In the genomic region with DNA sequence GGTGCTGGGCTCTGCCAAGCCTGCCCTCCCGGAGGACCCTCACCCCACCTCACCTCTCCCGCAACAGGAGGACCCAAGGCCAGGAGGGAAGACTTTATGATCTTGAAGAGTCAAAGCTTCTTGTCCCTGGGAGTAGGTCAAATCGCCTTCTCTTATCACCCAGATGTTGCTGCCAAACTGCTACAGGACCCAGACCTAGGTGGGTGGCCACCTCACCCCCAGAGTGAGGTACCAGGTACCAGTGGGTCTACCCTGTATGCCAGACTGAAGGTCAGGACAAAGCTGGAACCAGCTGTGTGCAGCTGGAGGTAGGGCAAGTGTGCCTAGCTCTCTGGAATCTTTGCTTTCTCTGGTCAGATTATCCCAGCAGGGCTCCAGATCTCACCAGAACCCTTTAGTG, we compare ENCODE assay signal across 22 cellular contexts.
DNase-seq lines count a peak whose midpoint lies in the region; ATAC-seq and TF ChIP-seq lines count a peak whose summit lies in the region.
"Had no signal": no experiment of that assay in that cellular context is flagged by ENCODE, and none has a peak within 500 bp of the region (broad histone marks: within the 10 kb centered on the region; RNA-seq: fewer than 3 reads in every experiment).

No MANE protein-coding gene starts in this region.

- no peaks in the 10 kb centered on the region for H3K79me1 ChIP-seq in mesenchymal stem cell (replicated peaks; ENCODE audit: low read length, poor library complexity, severe bottlenecking)

- no peaks in the 10 kb centered on the region for H3K36me3 Mint-ChIP-seq in natural killer cell treated with Interleukin-12 subunit alpha and Interleukin-12 subunit beta and Interleukin-15 and Interleukin-18, amount 100 ng/mL, for 72 hours
- H3K36me3 Mint-ChIP-seq in natural killer cell: no peaks in the 10 kb centered on the region
- H3K36me3 Mint-ChIP-seq: CD8-positive, alpha-beta T cell had no signal

- no peak overlapping the region for H2AFZ ChIP-seq in mesenchymal stem cell (ENCODE audit: low read depth, low read length)

- H2BK15ac ChIP-seq in mesenchymal stem cell (ENCODE audit: low read depth, poor library complexity, severe bottlenecking): peak overlapping the region; percentile 82

- H3K4ac ChIP-seq in mesenchymal stem cell (ENCODE audit: low read depth in 1 of 2, low read length in 2 of 2): peak overlapping the region in 1 of 2 experiments; percentile 34

- H4K8ac ChIP-seq in mesenchymal stem cell (ENCODE audit: low read length): peak overlapping the region; percentile 5

- H3K18ac ChIP-seq in mesenchymal stem cell (ENCODE audit: low read depth in 1 of 2, low read length in 2 of 2): peak overlapping the region in 1 of 2 experiments; percentile 76

- peak overlapping the region; percentile 33 to 44 for H2BK12ac ChIP-seq in mesenchymal stem cell (ENCODE audit: low read length in 2 of 2)

- TF ChIP-seq CTCF in natural killer cell (IDR thresholded peaks at IDR 0.05): no peak
- no peak for TF ChIP-seq CTCF in ovary (IDR thresholded peaks at IDR 0.05)

- peak overlapping the region in 1 of 2 experiments; percentile 53 for H3K14ac ChIP-seq in mesenchymal stem cell (ENCODE audit: low read length in 2 of 2)

- no peak for TF ChIP-seq EP300 in ovary (IDR thresholded peaks at IDR 0.05)

- no peaks in the 10 kb centered on the region for H3K36me3 ChIP-seq in mesenchymal stem cell (ENCODE audit: control insufficient read depth in 1 of 2, insufficient read depth in 2 of 2, low read depth in 1 of 2, low read length in 2 of 2)
- no peaks in the 10 kb centered on the region for H3K36me3 ChIP-seq in ovary
- H3K36me3 ChIP-seq: BLaER1 treated with 17β-estradiol and CSF1 and Interleukin-3, amounts not matched to agents 10 nM and 100 nM; MG63; SJCRH30 had no signal

- H3K4me1 Mint-ChIP-seq in natural killer cell treated with Interleukin-12 subunit alpha and Interleukin-12 subunit beta and Interleukin-15 and Interleukin-18, amount 100 ng/mL, for 72 hours (ENCODE audit: low read depth in 2 of 2): peaks cover 9 to 31% of the 10 kb centered on the region in 2 donors
- H3K4me1 Mint-ChIP-seq in natural killer cell: peaks cover 27 to 32% of the 10 kb centered on the region in 2 donors

- H3K4me1 ChIP-seq in mesenchymal stem cell (ENCODE audit: control insufficient read depth, insufficient read depth, low read depth, low read length) (peaks cover 9% of the 10 kb centered on the region), ovary (ENCODE audit: insufficient read depth) (peaks cover 21% of the 10 kb centered on the region)

- H3K27me3 ChIP-seq in mesenchymal stem cell (ENCODE audit: control insufficient read depth in 1 of 2, insufficient read depth in 1 of 2, low read length in 2 of 2) (no peaks in the 10 kb centered on the region), ovary (no peaks in the 10 kb centered on the region)
- H3K27me3 ChIP-seq: BLaER1 treated with 17β-estradiol and CSF1 and Interleukin-3, amounts not matched to agents 10 nM and 100 nM; MG63; SJCRH30 had no signal

- H3K27me3 Mint-ChIP-seq in natural killer cell treated with Interleukin-12 subunit alpha and Interleukin-12 subunit beta and Interleukin-15 and Interleukin-18, amount 100 ng/mL, for 72 hours: peaks cover 3 to 7% of the 10 kb centered on the region in 2 donors
- no peaks in the 10 kb centered on the region for H3K27me3 Mint-ChIP-seq in natural killer cell (ENCODE audit: low read depth in 2 of 2)

- H3K27ac ChIP-seq in mesenchymal stem cell (ENCODE audit: low read length, poor library complexity, severe bottlenecking) (no peak overlapping the region), ovary (peak overlapping the region in 1 of 2 donors; percentile 30), caudate nucleus (ENCODE audit: low read depth, low read length) (no peak overlapping the region)
- H3K27ac ChIP-seq: BLaER1 treated with 17β-estradiol and CSF1 and Interleukin-3, amounts not matched to agents 10 nM and 100 nM; SJCRH30 had no signal

- no peak overlapping the region for H3K4me2 ChIP-seq in mesenchymal stem cell (ENCODE audit: low read length, poor library complexity, severe bottlenecking)

- 80% methylated on average over 2 of the region's 3 CpGs for WGBS in mesenchymal stem cell
- WGBS in ovary, 3 donors: 55 to 82% (median 63%) methylated on average over 3 of the region's 3 CpGs

- H2AK5ac ChIP-seq in mesenchymal stem cell (ENCODE audit: low read length, severe bottlenecking): no peak overlapping the region

- H3K4me3 ChIP-seq in mesenchymal stem cell (ENCODE audit: insufficient read depth in 1 of 2, low read depth in 1 of 2, low read length in 2 of 2) (no peak overlapping the region), ovary (no peak overlapping the region)
- H3K4me3 ChIP-seq: BLaER1 treated with 17β-estradiol and CSF1 and Interleukin-3, amounts not matched to agents 10 nM and 100 nM; MG63; SJCRH30 had no signal

- no peak overlapping the region for H3K27ac Mint-ChIP-seq in natural killer cell treated with Interleukin-12 subunit alpha and Interleukin-12 subunit beta and Interleukin-15 and Interleukin-18, amount 100 ng/mL, for 72 hours
- H3K27ac Mint-ChIP-seq in natural killer cell: no peak overlapping the region
- H3K27ac Mint-ChIP-seq: CD8-positive, alpha-beta T cell had no signal

- no peak overlapping the region for H2BK120ac ChIP-seq in mesenchymal stem cell (ENCODE audit: low read depth, low read length)

- H3K9me3 Mint-ChIP-seq in natural killer cell treated with Interleukin-12 subunit alpha and Interleukin-12 subunit beta and Interleukin-15 and Interleukin-18, amount 100 ng/mL, for 72 hours: no peaks in the 10 kb centered on the region
- H3K9me3 Mint-ChIP-seq in natural killer cell: no peaks in the 10 kb centered on the region
- H3K9me3 Mint-ChIP-seq: CD8-positive, alpha-beta T cell had no signal

- H3K9me3 ChIP-seq in mesenchymal stem cell (ENCODE audit: control insufficient read depth, low read length) (no peaks in the 10 kb centered on the region), ovary (no peaks in the 10 kb centered on the region)
- H3K9me3 ChIP-seq: BLaER1 treated with 17β-estradiol and CSF1 and Interleukin-3, amounts not matched to agents 10 nM and 100 nM; SJCRH30 had no signal

- peak; percentile 59 for DNase-seq in natural killer cell treated with Interleukin-12 subunit alpha and Interleukin-12 subunit beta and Interleukin-15 and Interleukin-18, amount 100 ng/mL, for 72 hours (ENCODE audit: low spot score)
- no peak for DNase-seq in natural killer cell
- DNase-seq in mesenchymal stem cell: no peak
- peak in 3 of 5 donors; percentile 11 to 26 (median 17) for DNase-seq in ovary
- DNase-seq in caudate nucleus (lab: John Stamatoyannopoulos, UW): no peak
- DNase-seq in NCI-H345 (lab: John Stamatoyannopoulos, UW): no peak
- DNase-seq: 8988T; CD8-positive, alpha-beta T cell; GDM1; Kasumi-1; MG63; NCI-H1417 treated with DMSO at 0.1 percent for 48 hours; NCI-H187 treated with DMSO at 0.1 percent for 48 hours; NCI-H2107; NCI-H510A treated with DMSO at 0.1 percent for 48 hours; NCI-H748 treated with DMSO at 0.1 percent for 48 hours; NK-92 treated with Interleukin-12 subunit alpha and Interleukin-12 subunit beta, amount 100 ng/mL, for 24 hours; SJCRH30 had no signal

- H3K9ac ChIP-seq in mesenchymal stem cell (ENCODE audit: low read length): no peak overlapping the region
- H3K9ac ChIP-seq: BLaER1 treated with 17β-estradiol and CSF1 and Interleukin-3, amounts not matched to agents 10 nM and 100 nM had no signal

- intact Hi-C loops in natural killer cell (cut with micrococcal nuclease) (no loop called here), ovary (cut with DNase I) (loop anchor here in 3 of 4 donors (5.0 to 10.0 kb wide), 5 partner anchors 54 to 202 kb away; no protein-coding TSS in a partner anchor)

- no peak overlapping the region for H4K91ac ChIP-seq in mesenchymal stem cell (ENCODE audit: low read length)

- H2BK5ac ChIP-seq in mesenchymal stem cell (ENCODE audit: low read depth, low read length, poor library complexity, severe bottlenecking): no peak overlapping the region

- H3K23ac ChIP-seq in mesenchymal stem cell (ENCODE audit: low read length in 2 of 2): peak overlapping the region in 1 of 2 experiments; percentile 67

- no peak for ATAC-seq in natural killer cell treated with Interleukin-12 subunit alpha and Interleukin-12 subunit beta and Interleukin-15 and Interleukin-18, amount 100 ng/mL, for 72 hours
- no peak for ATAC-seq in natural killer cell
- no peak for ATAC-seq in GM21723 (IDR thresholded peaks at IDR 0.05; ENCODE audit: unreplicated experiment)
- no peak for ATAC-seq in GM18870 (IDR thresholded peaks at IDR 0.05; ENCODE audit: unreplicated experiment)
- ATAC-seq: CD8-positive, alpha-beta T cell; Panc1 had no signal

- no peak for TF ChIP-seq POLR2A in ovary (IDR thresholded peaks at IDR 0.05)

- H3K4me3 Mint-ChIP-seq in natural killer cell treated with Interleukin-12 subunit alpha and Interleukin-12 subunit beta and Interleukin-15 and Interleukin-18, amount 100 ng/mL, for 72 hours: no peak overlapping the region
- no peak overlapping the region for H3K4me3 Mint-ChIP-seq in natural killer cell
- H3K4me3 Mint-ChIP-seq: CD8-positive, alpha-beta T cell had no signal

Comparison
In these comparisons a context has a peak if more than half of its experiments do, and no peak if none do; other contexts are left out.
1. DNase-seq: peak in natural killer cell treated with Interleukin-12 subunit alpha and Interleukin-12 subunit beta and Interleukin-15 and Interleukin-18, amount 100 ng/mL, for 72 hours (single experiment) and ovary (3 of 5); none in natural killer cell (single experiment), mesenchymal stem cell (single experiment), caudate nucleus (0 of 61) and NCI-H345 (single experiment).